24 cellular contexts compared by ENCODE assay signal in genomic region chr14:65483647-65484046, GRCh38.
DNase-seq lines count a peak whose midpoint lies in the region; ATAC-seq and TF ChIP-seq lines count a peak whose summit lies in the region.
"Had no signal": no experiment of that assay in that cellular context is flagged by ENCODE, and none has a peak within 500 bp of the region (broad histone marks: within the 10 kb centered on the region; RNA-seq: fewer than 3 reads in every experiment).

No MANE protein-coding gene starts in this region.

- H3K27ac ChIP-seq in PC-3 (ENCODE audit: low read length) (no peak overlapping the region), dorsolateral prefrontal cortex (peak overlapping the region in 40 of 59 donors; percentile 4 to 86 (median 69))
- H3K27ac ChIP-seq: spleen had no signal

- H3K27me3 Mint-ChIP-seq in activated CD8-positive, alpha-beta T cell treated with anti-CD3 and anti-CD28 coated beads for 36 hours = no peaks in the 10 kb centered on the region
- H3K27me3 Mint-ChIP-seq in activated CD8-positive, alpha-beta T cell treated with anti-CD3 and anti-CD28 coated beads, Interleukin-2, amount 10 ng/mL, durations not matched to agents 7 days and 5 days (ENCODE audit: low read depth) = no peaks in the 10 kb centered on the region
- H3K27me3 Mint-ChIP-seq: naive B cell had no signal

- peaks cover 44% of the 10 kb centered on the region for H3K36me3 Mint-ChIP-seq in activated CD8-positive, alpha-beta T cell treated with anti-CD3 and anti-CD28 coated beads for 36 hours (ENCODE audit: low read depth)
- H3K36me3 Mint-ChIP-seq in activated CD8-positive, alpha-beta T cell treated with anti-CD3 and anti-CD28 coated beads, Interleukin-2, amount 10 ng/mL, durations not matched to agents 7 days and 5 days (ENCODE audit: low read depth) = peaks cover 56% of the 10 kb centered on the region

- H3K9ac ChIP-seq in PC-3 (ENCODE audit: low read length) = no peak overlapping the region

- peaks cover 99% of the 10 kb centered on the region for H3K79me2 ChIP-seq in PC-3 (ENCODE audit: low read length)

- peak; percentile 24 for DNase-seq in activated CD8-positive, alpha-beta T cell treated with anti-CD3 and anti-CD28 coated beads for 36 hours
- DNase-seq in activated CD8-positive, alpha-beta T cell treated with anti-CD3 and anti-CD28 coated beads, Interleukin-2, amount 10 ng/mL, durations not matched to agents 7 days and 5 days = no peak
- DNase-seq in PC-3 = peak; percentile 57
- DNase-seq in dorsolateral prefrontal cortex = no peak
- peak; percentile 15 for DNase-seq in renal cortical epithelial cell (ENCODE audit: low read depth)
- no peak for DNase-seq in dedifferentiated amniotic fluid mesenchymal stem cell (ENCODE audit: extremely low spot score)
- no peak for DNase-seq in putamen (ENCODE audit: low spot score)
- DNase-seq: 8988T; activated CD4-positive, alpha-beta T cell treated with anti-CD3 and anti-CD28 coated beads for 48 hours; DMS79 treated with DMSO at 0.1 percent for 48 hours; Karpas-422; naive B cell; NCI-H1048; NCI-H1930; NCI-H2227 treated with DMSO at 0.1 percent for 48 hours; NCI-H748 treated with DMSO at 0.1 percent for 48 hours; SIG-M5; spleen; stimulated activated CD4-positive, alpha-beta T cell treated with anti-CD3 and anti-CD28 coated beads, Interleukin-4, amount 100 ng/mL, for 1 hour; transverse colon had no signal

- intact Hi-C loops in activated CD8-positive, alpha-beta T cell treated with anti-CD3 and anti-CD28 coated beads for 36 hours (cut with micrococcal nuclease) = no loop called here
- intact Hi-C loops in PC-3 (cut with micrococcal nuclease) = no loop called here
- intact Hi-C loops in dorsolateral prefrontal cortex (cut with DNase I) = no loop called here

- ATAC-seq in activated CD8-positive, alpha-beta T cell treated with anti-CD3 and anti-CD28 coated beads for 36 hours = no peak
- ATAC-seq in activated CD8-positive, alpha-beta T cell treated with anti-CD3 and anti-CD28 coated beads, Interleukin-2, amount 10 ng/mL, durations not matched to agents 7 days and 5 days = no peak
- ATAC-seq in PC-3 (peak; percentile 80), HG03342 (IDR thresholded peaks at IDR 0.05; ENCODE audit: unreplicated experiment) (no peak)

- H3K4me3 ChIP-seq in PC-3 (ENCODE audit: low read length) (no peak overlapping the region), dorsolateral prefrontal cortex (no peak overlapping the region)
- H3K4me3 ChIP-seq: HAP-1, spleen, transverse colon had no signal

- H4K20me1 ChIP-seq in PC-3 (ENCODE audit: low read length) = peaks cover 21% of the 10 kb centered on the region

- POLR2A ChIA-PET in activated CD8-positive, alpha-beta T cell treated with anti-CD3 and anti-CD28 coated beads for 36 hours (lab: Charles Lee) = no interaction called here
- POLR2A ChIA-PET in activated CD8-positive, alpha-beta T cell treated with anti-CD3 and anti-CD28 coated beads, Interleukin-2, amount 10 ng/mL, durations not matched to agents 7 days and 5 days (lab: Charles Lee) = interaction anchor here (0.5 kb wide), 1 partner anchor 477 kb away, joined by 4 read pairs; no protein-coding TSS in a partner anchor
- POLR2A ChIA-PET in PC-3 (lab: Charles Lee; ENCODE audit: unreplicated experiment) = interaction anchor here (0.6 to 0.7 kb wide), 2 partner anchors 11 to 570 kb away, joined by 3 to 7 read pairs; no protein-coding TSS in a partner anchor

- H3F3A ChIP-seq in PC-3 (ENCODE audit: low read length, unreplicated experiment) = no peaks in the 10 kb centered on the region

- no peak overlapping the region for H3K4me3 Mint-ChIP-seq in activated CD8-positive, alpha-beta T cell treated with anti-CD3 and anti-CD28 coated beads for 36 hours
- no peak overlapping the region for H3K4me3 Mint-ChIP-seq in activated CD8-positive, alpha-beta T cell treated with anti-CD3 and anti-CD28 coated beads, Interleukin-2, amount 10 ng/mL, durations not matched to agents 7 days and 5 days
- H3K4me3 Mint-ChIP-seq: activated T-helper 1 cell treated with anti-CD3 and anti-CD28 coated beads, Interleukin-12 subunit alpha, Interleukin-12 subunit beta, Interleukin-2, Interleukin-4 antibody, amounts not matched to agents 30 ng/mL and 10 ng/mL and 1 ng/mL, durations not matched to agents 14 hours and 24 hours and 36 hours had no signal

- H3K27me3 ChIP-seq in PC-3 (ENCODE audit: low read length) (no peaks in the 10 kb centered on the region), dorsolateral prefrontal cortex (no peaks in the 10 kb centered on the region)
- H3K27me3 ChIP-seq: spleen, transverse colon had no signal

- H3K4me1 Mint-ChIP-seq in activated CD8-positive, alpha-beta T cell treated with anti-CD3 and anti-CD28 coated beads for 36 hours (ENCODE audit: low read depth) = peaks cover 64% of the 10 kb centered on the region
- peaks cover 47% of the 10 kb centered on the region for H3K4me1 Mint-ChIP-seq in activated CD8-positive, alpha-beta T cell treated with anti-CD3 and anti-CD28 coated beads, Interleukin-2, amount 10 ng/mL, durations not matched to agents 7 days and 5 days (ENCODE audit: low read depth)

- H3K36me3 ChIP-seq in PC-3 (ENCODE audit: low read depth, low read length) = peaks cover 6% of the 10 kb centered on the region; the same call in 1 of the 2 replicates
- H3K36me3 ChIP-seq: HAP-1, spleen, transverse colon had no signal

- H3K27ac Mint-ChIP-seq in activated CD8-positive, alpha-beta T cell treated with anti-CD3 and anti-CD28 coated beads for 36 hours = no peak overlapping the region
- H3K27ac Mint-ChIP-seq in activated CD8-positive, alpha-beta T cell treated with anti-CD3 and anti-CD28 coated beads, Interleukin-2, amount 10 ng/mL, durations not matched to agents 7 days and 5 days = no peak overlapping the region
- H3K27ac Mint-ChIP-seq: activated T-helper 1 cell treated with anti-CD3 and anti-CD28 coated beads, Interleukin-12 subunit alpha, Interleukin-12 subunit beta, Interleukin-2, Interleukin-4 antibody, amounts not matched to agents 30 ng/mL and 10 ng/mL and 1 ng/mL, durations not matched to agents 14 hours and 24 hours and 36 hours had no signal

- no peaks in the 10 kb centered on the region for H3K9me2 ChIP-seq in PC-3 (replicated peaks; ENCODE audit: low read length)

- CTCF ChIA-PET in activated CD8-positive, alpha-beta T cell treated with anti-CD3 and anti-CD28 coated beads for 36 hours (lab: Charles Lee) = interaction anchor here (1.1 to 1.4 kb wide), 3 partner anchors 23 to 341 kb away, joined by 3 read pairs; no protein-coding TSS in a partner anchor
- CTCF ChIA-PET in activated CD8-positive, alpha-beta T cell treated with anti-CD3 and anti-CD28 coated beads, Interleukin-2, amount 10 ng/mL, durations not matched to agents 7 days and 5 days (lab: Charles Lee) = interaction anchor here (0.9 to 1.3 kb wide), 2 partner anchors 9 to 23 kb away, joined by 3 to 4 read pairs; no protein-coding TSS in a partner anchor
- CTCF ChIA-PET in PC-3 (lab: Charles Lee) = no interaction called here

- H3K4me1 ChIP-seq in PC-3 (ENCODE audit: insufficient read depth, low read length) = peaks cover 16% of the 10 kb centered on the region

- TF ChIP-seq CTCF in activated CD8-positive, alpha-beta T cell treated with anti-CD3 and anti-CD28 coated beads for 36 hours (IDR thresholded peaks at IDR 0.05) = no peak
- TF ChIP-seq CTCF in PC-3 (conservative IDR thresholded peaks at IDR 0.05; ENCODE audit: low read depth, low read length) (no peak), dorsolateral prefrontal cortex (IDR thresholded peaks at IDR 0.05 in 54 of 56, conservative IDR thresholded peaks at IDR 0.05 in 2 of 56; ENCODE audit: low read depth in 1 of 56, partially characterized antibody in 56 of 56) (no peak)

- H3K9me3 ChIP-seq in PC-3 (ENCODE audit: low read length) = no peaks in the 10 kb centered on the region
- H3K9me3 ChIP-seq: HAP-1, spleen, transverse colon had no signal

- H3K9me3 Mint-ChIP-seq in activated CD8-positive, alpha-beta T cell treated with anti-CD3 and anti-CD28 coated beads for 36 hours = no peaks in the 10 kb centered on the region
- H3K9me3 Mint-ChIP-seq in activated CD8-positive, alpha-beta T cell treated with anti-CD3 and anti-CD28 coated beads, Interleukin-2, amount 10 ng/mL, durations not matched to agents 7 days and 5 days (ENCODE audit: insufficient read depth) = peaks cover 7% of the 10 kb centered on the region
- H3K9me3 Mint-ChIP-seq: activated naive CD4-positive, alpha-beta T cell treated with anti-CD3 and anti-CD28 coated beads, Interleukin-2, amount 50 U/mL, for 72 hours; activated T-helper 1 cell treated with anti-CD3 and anti-CD28 coated beads, Interleukin-12 subunit alpha, Interleukin-12 subunit beta, Interleukin-2, Interleukin-4 antibody, amounts not matched to agents 30 ng/mL and 10 ng/mL and 1 ng/mL, durations not matched to agents 14 hours and 24 hours and 36 hours; naive B cell had no signal

- no peak overlapping the region for H2AFZ ChIP-seq in PC-3 (ENCODE audit: low read length)

- H3K4me2 ChIP-seq in PC-3 (ENCODE audit: low read length) = no peak overlapping the region

- BruUV-seq in PC-3 (replicated peaks; lab: Mats Ljungman, UMichigan) = no TSS peak

Comparison
In these comparisons a context has a peak if more than half of its experiments do, and no peak if none do; other contexts are left out.
1. DNase-seq: peak in activated CD8-positive, alpha-beta T cell treated with anti-CD3 and anti-CD28 coated beads for 36 hours (single experiment), PC-3 (single experiment) and renal cortical epithelial cell (single experiment); none in activated CD8-positive, alpha-beta T cell treated with anti-CD3 and anti-CD28 coated beads, Interleukin-2, amount 10 ng/mL, durations not matched to agents 7 days and 5 days (single experiment), dorsolateral prefrontal cortex (0 of 10), dedifferentiated amniotic fluid mesenchymal stem cell (single experiment) and putamen (single experiment).